1 cellular context compared by ENCODE assay signal in the genomic region with DNA sequence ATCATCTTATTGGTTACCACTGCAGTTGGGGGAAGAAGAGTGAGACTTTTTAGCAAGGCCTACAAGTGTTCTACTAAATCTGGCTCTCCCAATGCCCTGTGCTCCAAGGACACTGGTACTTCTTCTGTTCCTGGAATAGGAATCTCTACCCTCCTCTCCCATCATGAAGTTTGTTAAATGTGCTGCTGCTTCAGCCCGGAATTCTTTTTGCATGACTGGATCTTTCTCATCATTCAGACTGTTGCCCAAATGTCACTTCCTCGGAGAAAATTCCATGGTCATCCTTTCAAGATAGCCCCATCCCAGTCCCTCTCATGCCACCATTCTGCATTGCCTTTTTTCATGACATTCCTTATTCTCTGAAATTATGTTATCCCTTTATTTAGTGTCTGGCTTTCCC.
TF ChIP-seq lines count a peak whose summit lies in the region.

No MANE protein-coding gene starts in this region.

TF ChIP-seq in IMR-90, 13 proteins besides CTCF, POLR2A, EP300 and RAD21 (continued from another document):
- no peak for TF ChIP-seq CHD1 (IDR thresholded peaks at IDR 0.05; ENCODE audit: low read depth, low read length)
- TF ChIP-seq, protein P1, sequence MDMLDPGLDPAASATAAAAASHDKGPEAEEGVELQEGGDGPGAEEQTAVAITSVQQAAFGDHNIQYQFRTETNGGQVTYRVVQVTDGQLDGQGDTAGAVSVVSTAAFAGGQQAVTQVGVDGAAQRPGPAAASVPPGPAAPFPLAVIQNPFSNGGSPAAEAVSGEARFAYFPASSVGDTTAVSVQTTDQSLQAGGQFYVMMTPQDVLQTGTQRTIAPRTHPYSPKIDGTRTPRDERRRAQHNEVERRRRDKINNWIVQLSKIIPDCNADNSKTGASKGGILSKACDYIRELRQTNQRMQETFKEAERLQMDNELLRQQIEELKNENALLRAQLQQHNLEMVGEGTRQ (IDR thresholded peaks at IDR 0.05; ENCODE audit: low read depth, low read length), result no peak
- no peak for TF ChIP-seq RFX5 (IDR thresholded peaks at IDR 0.05; ENCODE audit: low read depth, low read length)
- TF ChIP-seq MAFK (IDR thresholded peaks at IDR 0.05; ENCODE audit: low read depth, low read length), result no peak
- no peak for TF ChIP-seq FOS (IDR thresholded peaks at IDR 0.05; ENCODE audit: low read depth, low read length)
